ENCODE assay signal across 12 cellular contexts in the genomic region with DNA sequence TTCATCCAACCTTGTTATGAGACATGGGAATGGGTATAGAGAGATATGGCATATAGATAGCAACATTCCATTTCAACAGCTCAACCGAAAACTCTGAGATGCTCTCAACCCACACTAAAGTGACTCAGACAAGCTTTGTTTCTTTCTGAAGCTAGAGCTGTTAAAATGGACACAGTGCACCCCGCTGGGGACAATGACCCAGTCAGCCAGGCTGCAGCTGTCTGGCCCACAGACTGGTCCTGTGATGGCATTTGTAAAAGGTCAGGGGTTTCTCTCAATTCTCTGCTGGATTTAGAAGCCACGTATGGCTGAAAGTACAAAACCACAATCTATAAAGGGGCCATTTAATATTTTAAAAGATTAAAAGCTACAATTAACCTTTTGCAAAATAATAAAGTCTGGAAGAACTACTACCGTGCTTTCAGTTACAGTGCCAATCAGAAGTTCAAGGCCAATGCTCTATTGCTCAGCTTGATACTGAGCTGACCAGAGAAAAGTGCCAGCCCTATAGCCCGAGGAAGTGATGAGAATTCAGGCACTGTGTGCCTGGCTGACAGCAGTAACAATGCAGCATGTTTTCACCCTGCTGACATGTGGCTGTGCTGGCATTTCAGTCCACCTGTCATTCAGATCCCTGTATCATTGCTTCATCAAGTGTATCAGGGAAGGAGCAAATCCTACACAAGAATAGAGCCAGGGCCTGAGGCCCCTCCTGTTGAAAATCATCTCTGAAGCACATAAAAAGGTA.
DNase-seq lines count a peak whose midpoint lies in the region; ATAC-seq and TF ChIP-seq lines count a peak whose summit lies in the region.
"Had no signal": no experiment of that assay in that cellular context is flagged by ENCODE, and none has a peak within 500 bp of the region (broad histone marks: within the 10 kb centered on the region; RNA-seq: fewer than 3 reads in every experiment).

No MANE protein-coding gene starts in this region.

- DNase-seq in HS-27A (ENCODE audit: low read depth) (peak; percentile 9), amygdala (lab: John Stamatoyannopoulos, UW) (peak in 45 of 56 donors; percentile 9 to 85 (median 50)), left cardiac atrium (no peak), putamen (ENCODE audit: low spot score) (peak; percentile 87), sigmoid colon (no peak), NCI-H526 (lab: John Stamatoyannopoulos, UW) (no peak), Calu3 (no peak)
- DNase-seq: central memory CD4-positive, alpha-beta T cell; H9; naive thymus-derived CD8-positive, alpha-beta T cell; stimulated activated naive CD4-positive, alpha-beta T cell treated with Interleukin-2 at 50 U/mL for 16 hours had no signal

- no peaks in the 10 kb centered on the region for H3K4me1 Mint-ChIP-seq in Calu3 (ENCODE audit: low read depth, unreplicated experiment)

- H3K9me3 Mint-ChIP-seq in Calu3 (ENCODE audit: low read depth, unreplicated experiment): no peaks in the 10 kb centered on the region
- H3K9me3 Mint-ChIP-seq: H9 had no signal

- peaks cover 0 to 42% (median 9%) of the 10 kb centered on the region in 4 donors for H3K4me1 ChIP-seq in sigmoid colon

- CTCF ChIA-PET in Calu3 (lab: Charles Lee): no interaction called here

- H3K27me3 ChIP-seq in sigmoid colon: no peaks in the 10 kb centered on the region

- TF ChIP-seq POLR2A in sigmoid colon (IDR thresholded peaks at IDR 0.05): no peak

- TF ChIP-seq CTCF in sigmoid colon (IDR thresholded peaks at IDR 0.05) (no peak), Calu3 (IDR thresholded peaks at IDR 0.05; ENCODE audit: unreplicated experiment) (no peak)

- no peak overlapping the region for H3K4me3 Mint-ChIP-seq in Calu3 (ENCODE audit: low read depth, unreplicated experiment)
- H3K4me3 Mint-ChIP-seq: H9; naive thymus-derived CD8-positive, alpha-beta T cell had no signal

- ATAC-seq in left cardiac atrium: peak; percentile 48 to 69
- no peak for ATAC-seq in GM21825 (IDR thresholded peaks at IDR 0.05; ENCODE audit: unreplicated experiment)
- ATAC-seq: naive thymus-derived CD8-positive, alpha-beta T cell had no signal

- H3K36me3 ChIP-seq in sigmoid colon: no peaks in the 10 kb centered on the region

- WGBS in sigmoid colon, 2 donors: 53 to 72% methylated on average over 5 of the region's 5 CpGs

- H3K4me3 ChIP-seq in sigmoid colon: no peak overlapping the region

- H3K27ac ChIP-seq in sigmoid colon: no peak overlapping the region

- H3K36me3 Mint-ChIP-seq in Calu3 (ENCODE audit: insufficient read depth, unreplicated experiment): no peaks in the 10 kb centered on the region

- no peak overlapping the region for H3K27ac Mint-ChIP-seq in Calu3 (ENCODE audit: unreplicated experiment)

- no peak for TF ChIP-seq EP300 in sigmoid colon (IDR thresholded peaks at IDR 0.05)

- H3K27me3 Mint-ChIP-seq in Calu3 (ENCODE audit: unreplicated experiment): no peaks in the 10 kb centered on the region
- H3K27me3 Mint-ChIP-seq: naive thymus-derived CD8-positive, alpha-beta T cell had no signal

- BruUV-seq in Calu3 (replicated peaks; lab: Mats Ljungman, UMichigan): no TSS peak

- intact Hi-C loops in left cardiac atrium (cut with DNase I): loop anchor here in 1 of 2 donors (10.0 kb wide), 2 partner anchors 48 to 72 kb away; no protein-coding TSS in a partner anchor
- intact Hi-C loops in sigmoid colon (cut with DNase I): no loop called here
- intact Hi-C loops in Calu3 (cut with micrococcal nuclease; ENCODE audit: unreplicated experiment): no loop called here

- no peaks in the 10 kb centered on the region for H3K9me3 ChIP-seq in sigmoid colon

Comparison
In these comparisons a context has a peak if more than half of its experiments do, and no peak if none do; other contexts are left out.
1. DNase-seq: peak in HS-27A (single experiment), amygdala (45 of 56) and putamen (single experiment); none in left cardiac atrium (single experiment), sigmoid colon (single experiment), NCI-H526 (0 of 2) and Calu3 (single experiment).